ENCODE assay signal across 30 cellular contexts in genomic region chr11:35327829-35328228, GRCh38.
"Had no signal": no experiment of that assay in that cellular context is flagged by ENCODE, and none has a peak within 500 bp of the region (broad histone marks: within the 10 kb centered on the region; RNA-seq: fewer than 3 reads in every experiment).

No MANE protein-coding gene starts in this region.

- ATAC-seq: esophagus mucosa; gastrocnemius medialis; left lobe of liver; mucosa of descending colon; sciatic nerve; stimulated activated naive CD8-positive, alpha-beta T cell treated with anti-CD3 and anti-CD28 coated beads, Interleukin-15, amount 100 ng/mL, for 72 hours; upper lobe of right lung had no signal

- H3K4me2 ChIP-seq: smooth muscle cell had no signal

- H3K4me3 Mint-ChIP-seq: endodermal cell; mesothelial cell of epicardium; naive B cell; nephron; stimulated activated naive CD8-positive, alpha-beta T cell treated with anti-CD3 and anti-CD28 coated beads, Interleukin-15, amount 100 ng/mL, for 72 hours had no signal

- H3K4me3 ChIP-seq: dorsolateral prefrontal cortex, gastrocnemius medialis, mucosa of descending colon, prostate gland, right atrium auricular region, smooth muscle cell, suprapubic skin, transverse colon, upper lobe of right lung, uterus had no signal

- FAIRE-seq: kidney had no signal

- H3K36me3 Mint-ChIP-seq: mesothelial cell of epicardium, naive B cell had no signal

- H3K27ac ChIP-seq: epithelial cell of prostate, gastrocnemius medialis, prostate gland, right atrium auricular region, suprapubic skin, transverse colon, upper lobe of right lung, uterus had no signal

- H3K27ac Mint-ChIP-seq: endodermal cell; mesothelial cell of epicardium; nephron; stimulated activated naive CD8-positive, alpha-beta T cell treated with anti-CD3 and anti-CD28 coated beads, Interleukin-15, amount 100 ng/mL, for 72 hours had no signal

- H3K27me3 ChIP-seq: dorsolateral prefrontal cortex, gastrocnemius medialis, right atrium auricular region, suprapubic skin, transverse colon, upper lobe of right lung, uterus had no signal

- H3K27me3 Mint-ChIP-seq: naive B cell; stimulated activated naive CD8-positive, alpha-beta T cell treated with anti-CD3 and anti-CD28 coated beads, Interleukin-15, amount 100 ng/mL, for 72 hours had no signal

- H3K4me1 Mint-ChIP-seq: mesothelial cell of epicardium, nephron had no signal

- DNase-seq: dorsolateral prefrontal cortex; effector CD4-positive, alpha-beta T cell; endodermal cell; foreskin fibroblast; gastrocnemius medialis; head of caudate nucleus; kidney; mesenchymal stem cell; mucosa of descending colon; naive B cell; nucleus accumbens; stimulated activated CD4-positive, alpha-beta T cell treated with anti-CD3 and anti-CD28 coated beads, Interleukin-12 subunit alpha, Interleukin-12 subunit beta, amount 100 ng/mL, for 4 hours; stimulated activated CD4-positive, alpha-beta T cell treated with anti-CD3 and anti-CD28 coated beads, Interleukin-1b, Interleukin-23, amount 100 ng/mL, for 48 hours; stimulated activated CD4-positive, alpha-beta T cell treated with anti-CD3 and anti-CD28 coated beads, Interleukin-4, amount 100 ng/mL, for 1 hour; stimulated activated CD8-positive, alpha-beta memory T cell treated with anti-CD3 and anti-CD28 coated beads, Interleukin-4, amount 100 ng/mL, for 48 hours; stimulated activated naive CD4-positive, alpha-beta T cell; stimulated activated naive CD8-positive, alpha-beta T cell treated with anti-CD3 and anti-CD28 coated beads, Interleukin-15, amount 100 ng/mL, for 72 hours; transverse colon; upper lobe of right lung; uterus had no signal

- H3K9me3 ChIP-seq: gastrocnemius medialis, mucosa of descending colon, prostate gland, right atrium auricular region, suprapubic skin, transverse colon, upper lobe of right lung, uterus had no signal

- H3K36me3 ChIP-seq: gastrocnemius medialis, prostate gland, right atrium auricular region, suprapubic skin, transverse colon, upper lobe of right lung, uterus had no signal

- H3K4me1 ChIP-seq: prostate gland, transverse colon, uterus had no signal
